Comparison of ENCODE assay signal across 8 cellular contexts in genomic region chr7:66591801-66592596, GRCh38. TPM values are rescaled to one million over a fixed set of nuclear protein-coding genes. Genes with fewer than 3 reads are reported as not detected.
DNase-seq lines count a peak whose midpoint lies in the region; ATAC-seq and FAIRE-seq lines count a peak whose summit lies in the region.

No MANE protein-coding gene starts in this region.

- ATAC-seq in GM21381 (IDR thresholded peaks at IDR 0.05; ENCODE audit: unreplicated experiment) = peak; percentile 99

- FAIRE-seq in HTR-8/SVneo (lab: Jason Lieb, UNC) = no peak

- DNase-seq in Caki2 (ENCODE audit: low read depth) (peak; percentile 92), HTR-8/SVneo (ENCODE audit: insufficient read length, low spot score) (peak; percentile 85), NOMO-1 treated with DMSO at 0.1 percent for 48 hours (lab: John Stamatoyannopoulos, UW; ENCODE audit: unreplicated experiment) (peak; percentile 84), epidermal melanocyte (ENCODE audit: insufficient read length, low spot score) (peak; percentile 80), middle frontal gyrus (ENCODE audit: extremely low spot score, low spot score) (peak; percentile 91)
- DNase-seq in activated CD8-positive, alpha-beta memory T cell treated with anti-CD3 and anti-CD28 coated beads, Interleukin-2, amount 50 U/mL, for 48 hours = peak; percentile 94
- peak; percentile 71 to 77 for DNase-seq in stimulated activated CD8-positive, alpha-beta memory T cell treated with anti-CD3 and anti-CD28 coated beads, Interleukin-2, amount 100 ng/mL, for 1 hour (ENCODE audit: low read depth in 2 of 2)

- in situ Hi-C loops in Caki2 (cut with HindIII; ENCODE audit: low pct_unique_long_range_greater_than_20kb, low sequenced_read_pairs) = no loop called here

RNA-seq across cellular contexts. Expression of gene KCTD7, which starts 36.7 kb away (rescaled TPM):
- total RNA-seq in Caki2 (2014; rRNA removed; shearing (Covaris generic); ENCODE audit: low replicate concordance) = 2.3 and 5.1 TPM in 2 replicates

Comparison
In these comparisons a context has a peak if more than half of its experiments do, and no peak if none do; other contexts are left out.
1. Peak in every context shown above with its lines: DNase-seq and ATAC-seq.